Comparison of ENCODE assay signal across 20 cellular contexts in genomic region chr2:30722936-30723725, GRCh38.
"Had no signal": no experiment of that assay in that cellular context is flagged by ENCODE, and none has a peak within 500 bp of the region (broad histone marks: within the 10 kb centered on the region; RNA-seq: fewer than 3 reads in every experiment).

No MANE protein-coding gene starts in this region.

- H3K4me3 Mint-ChIP-seq: activated naive CD8-positive, alpha-beta T cell treated with anti-CD3 and anti-CD28 coated beads for 36 hours; activated T-helper 1 cell treated with anti-CD3 and anti-CD28 coated beads, Interleukin-12 subunit alpha, Interleukin-12 subunit beta, Interleukin-2, Interleukin-4 antibody, amounts not matched to agents 30 ng/mL and 10 ng/mL and 1 ng/mL, durations not matched to agents 14 hours and 24 hours and 36 hours; central memory CD8-positive, alpha-beta T cell; mesothelial cell of epicardium; naive thymus-derived CD8-positive, alpha-beta T cell; neural progenitor cell had no signal

- H3K4me2 ChIP-seq: neural progenitor cell had no signal

- H3K27ac ChIP-seq: breast epithelium, epithelial cell of prostate, heart right ventricle, neural progenitor cell, thyroid gland had no signal

- H3K36me3 Mint-ChIP-seq: activated naive CD8-positive, alpha-beta T cell treated with anti-CD3 and anti-CD28 coated beads for 36 hours; mesothelial cell of epicardium; naive thymus-derived CD8-positive, alpha-beta T cell; neural progenitor cell had no signal

- H3K27ac Mint-ChIP-seq: activated naive CD8-positive, alpha-beta T cell treated with anti-CD3 and anti-CD28 coated beads for 36 hours; activated T-helper 1 cell treated with anti-CD3 and anti-CD28 coated beads, Interleukin-12 subunit alpha, Interleukin-12 subunit beta, Interleukin-2, Interleukin-4 antibody, amounts not matched to agents 30 ng/mL and 10 ng/mL and 1 ng/mL, durations not matched to agents 14 hours and 24 hours and 36 hours; mesothelial cell of epicardium; neural progenitor cell had no signal

- H3K4me1 ChIP-seq: breast epithelium, heart right ventricle, neural progenitor cell, thyroid gland had no signal

- H3K9me3 Mint-ChIP-seq: activated naive CD8-positive, alpha-beta T cell treated with anti-CD3 and anti-CD28 coated beads for 36 hours; activated T-helper 1 cell treated with anti-CD3 and anti-CD28 coated beads, Interleukin-12 subunit alpha, Interleukin-12 subunit beta, Interleukin-2, Interleukin-4 antibody, amounts not matched to agents 30 ng/mL and 10 ng/mL and 1 ng/mL, durations not matched to agents 14 hours and 24 hours and 36 hours; central memory CD8-positive, alpha-beta T cell; naive thymus-derived CD8-positive, alpha-beta T cell; neural progenitor cell had no signal

- H3K9me3 ChIP-seq: breast epithelium, heart right ventricle, thyroid gland had no signal

- H3K27me3 ChIP-seq: breast epithelium, neural progenitor cell, thyroid gland had no signal

- FAIRE-seq: astrocyte, colon, keratinocyte, urothelium cell line had no signal

- H2AFZ ChIP-seq: neural progenitor cell had no signal

- H3K9ac ChIP-seq: neural progenitor cell had no signal

- H3K4me3 ChIP-seq: breast epithelium, heart right ventricle, neural progenitor cell, thyroid gland had no signal

- H3K36me3 ChIP-seq: breast epithelium, heart right ventricle, neural progenitor cell, thyroid gland had no signal

- DNase-seq: activated naive CD4-positive, alpha-beta T cell; activated naive CD8-positive, alpha-beta T cell treated with anti-CD3 and anti-CD28 coated beads for 36 hours; heart right ventricle; left colon; naive thymus-derived CD8-positive, alpha-beta T cell; retina; stimulated activated CD4-positive, alpha-beta T cell treated with anti-CD3 and anti-CD28 coated beads, Interleukin-4, amount 100 ng/mL, for 24 hours; stimulated activated naive CD8-positive, alpha-beta T cell treated with anti-CD3 and anti-CD28 coated beads, Interleukin-15, Interleukin-2, amounts not matched to agents 100 U/mL and 50 U/mL, for 24 hours; substantia nigra; thyroid gland had no signal

- H3K4me1 Mint-ChIP-seq: central memory CD8-positive, alpha-beta T cell; mesothelial cell of epicardium; naive thymus-derived CD8-positive, alpha-beta T cell; neural progenitor cell had no signal
